In the genomic region with DNA sequence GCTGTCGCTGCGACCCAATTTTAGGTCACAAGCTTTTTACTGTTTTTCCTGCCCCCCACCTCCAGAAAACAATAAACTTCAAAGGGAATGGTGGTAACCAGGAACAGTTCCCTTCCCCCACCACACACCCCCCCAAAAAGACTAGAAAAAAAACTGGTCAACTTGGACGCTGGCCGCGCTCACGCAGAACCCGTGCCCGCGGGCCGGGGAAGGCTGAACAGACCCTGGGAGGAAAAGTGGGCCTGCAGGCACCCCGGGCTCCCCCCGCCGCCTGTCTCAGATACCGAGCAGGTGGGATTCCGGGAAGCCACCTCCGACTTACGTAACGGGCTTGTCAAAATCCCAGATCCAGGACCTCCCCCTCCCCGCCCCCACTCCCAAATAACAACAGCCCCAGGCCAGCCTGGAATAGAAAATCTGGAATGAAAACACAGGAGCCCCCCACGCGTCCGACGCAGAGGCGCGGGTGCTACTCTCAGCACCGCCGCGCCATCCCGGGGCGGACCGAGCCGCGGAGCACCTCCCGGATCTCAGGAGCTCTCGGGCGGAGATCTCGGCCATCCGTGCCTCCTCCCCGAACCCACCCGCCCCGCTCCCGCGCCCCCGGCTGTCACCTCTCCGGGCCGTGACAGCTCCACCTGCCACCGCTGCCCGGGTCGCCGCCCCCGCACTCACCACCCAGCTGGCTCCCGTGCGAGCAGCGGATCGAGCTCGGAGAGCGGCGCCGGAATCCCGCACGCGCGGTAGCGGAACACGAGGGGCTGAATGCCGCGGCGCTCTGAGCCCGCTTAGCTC, we compare ENCODE assay signal across 8 cellular contexts. TPM values are rescaled to one million over a fixed set of nuclear protein-coding genes. Genes with fewer than 3 reads are reported as not detected.
DNase-seq lines count a peak whose midpoint lies in the region; FAIRE-seq and TF ChIP-seq lines count a peak whose summit lies in the region.

No MANE protein-coding gene starts in this region.

- no peaks in the 10 kb centered on the region for H3K27me3 ChIP-seq in bronchial epithelial cell (ENCODE audit: control insufficient read depth, insufficient read depth, low read length)
- H3K27me3 ChIP-seq in spleen (replicated peaks in 1 of 7) = no peaks in the 10 kb centered on the region

- H3K36me3 ChIP-seq in bronchial epithelial cell (ENCODE audit: control insufficient read depth, insufficient read depth, low read length) (no peaks in the 10 kb centered on the region), spleen (no peaks in the 10 kb centered on the region)

- H3K27ac ChIP-seq in spleen = peak overlapping the region; percentile 98 to 100 (median 99)

- intact Hi-C loops in spleen (cut with DNase I; ENCODE audit: low total_unique reads) = no loop called here

- FAIRE-seq in bronchial epithelial cell (lab: Jason Lieb, UNC) = no peak

- TF ChIP-seq CTCF in bronchial epithelial cell (IDR thresholded peaks at IDR 0.05; ENCODE audit: insufficient read depth, low read length, severe bottlenecking) = no peak
- no peak for TF ChIP-seq CTCF in spleen (IDR thresholded peaks at IDR 0.05 in 8 of 11, conservative IDR thresholded peaks at IDR 0.05 in 3 of 11)

- TF ChIP-seq POLR2A in spleen (IDR thresholded peaks at IDR 0.05) = peak in 1 of 3 donors; percentile 59

- H3K9me3 ChIP-seq in spleen = no peaks in the 10 kb centered on the region

- in situ Hi-C loops in KBM-7 (cut with MboI; ENCODE audit: low pct_unique_long_range_greater_than_20kb, low sequenced_read_pairs) = no loop called here

- peaks cover 21 to 72% (median 55%) of the 10 kb centered on the region in 6 donors for H3K4me1 ChIP-seq in spleen

- H3K4me3 ChIP-seq in bronchial epithelial cell (ENCODE audit: low read depth, low read length) (peak overlapping the region; percentile 80), spleen (peak overlapping the region; percentile 65 to 83 (median 74))

- DNase-seq in NCI-H1436 (lab: John Stamatoyannopoulos, UW) = peak; percentile 43
- DNase-seq in NCI-H1436 treated with DMSO at 0.1 percent for 48 hours (lab: John Stamatoyannopoulos, UW) = no peak
- DNase-seq in KBM-7 = peak; percentile 79
- DNase-seq in T1000 (lab: John Stamatoyannopoulos, UW) = peak; percentile 47
- no peak for DNase-seq in bronchial epithelial cell (ENCODE audit: low read depth)
- peak; percentile 81 for DNase-seq in islet precursor cell
- DNase-seq in spleen = peak; percentile 91
- DNase-seq in OCI-M2 (lab: John Stamatoyannopoulos, UW; ENCODE audit: unreplicated experiment) = no peak

- 0% methylated on average over 22 to 69 of the region's 69 CpGs for WGBS in spleen, 5 donors

RNA-seq across cellular contexts. Expression of gene DENND4A, which starts 0.6 kb away (rescaled TPM):
- total RNA-seq in bronchial epithelial cell (11.1 and 12.0 TPM in 2 replicates), spleen (10 to 100 TPM; 53.1 to 88.2 (median 61.5) TPM)
- polyA plus RNA-seq in spleen = 10 to 100 TPM in 1 of 3 donors, 1 to 10 TPM in 2; 9.4 to 11.1 (median 9.9) TPM

Comparison
In these comparisons a context has a peak if more than half of its experiments do, and no peak if none do; other contexts are left out.
1. DNase-seq: peak in NCI-H1436 (single experiment), KBM-7 (single experiment), T1000 (single experiment), islet precursor cell (single experiment) and spleen (single experiment); none in NCI-H1436 treated with DMSO at 0.1 percent for 48 hours (single experiment), bronchial epithelial cell (single experiment) and OCI-M2 (single experiment).